11 cellular contexts compared by ENCODE assay signal in the genomic region with DNA sequence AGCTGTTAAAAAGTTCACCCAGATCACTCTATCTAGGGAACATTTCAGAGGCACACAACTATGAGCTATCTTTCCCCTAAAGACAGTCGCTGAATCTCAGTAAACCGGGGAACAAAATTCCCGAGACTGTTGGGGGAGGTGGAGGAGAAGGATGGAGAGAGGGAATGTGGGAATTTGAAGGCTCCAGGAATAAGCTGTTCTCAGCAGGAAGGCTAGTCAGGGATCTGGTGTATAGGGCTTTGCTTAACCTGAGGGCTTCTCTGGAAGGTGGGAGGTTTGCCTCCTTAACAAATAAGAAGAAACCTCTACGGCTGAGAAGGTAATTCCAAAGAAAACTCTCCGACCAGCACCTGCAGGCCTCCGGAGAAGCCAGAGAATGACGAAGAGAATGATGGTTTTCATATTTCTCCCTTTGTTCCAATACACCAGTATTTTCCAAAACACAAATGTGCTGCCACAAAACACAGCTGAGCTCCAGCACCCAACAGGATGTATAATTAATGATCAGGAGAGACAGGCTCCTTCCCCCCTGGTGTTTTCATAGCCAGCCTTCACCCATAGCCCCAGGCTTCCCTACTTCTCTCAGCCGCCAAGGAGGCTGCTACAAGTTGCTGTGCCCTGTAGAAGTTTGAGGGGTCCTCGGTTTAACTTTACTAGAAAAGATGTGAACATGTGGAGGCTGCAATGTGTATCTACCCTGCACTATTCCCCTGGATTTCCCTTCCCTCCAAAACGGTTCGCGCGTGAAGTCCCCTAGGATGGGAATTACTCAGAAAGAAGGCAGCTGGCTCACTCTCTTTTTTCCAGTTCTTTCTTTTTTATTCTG. TPM values are rescaled to one million over a fixed set of nuclear protein-coding genes. Genes with fewer than 3 reads are reported as not detected.
DNase-seq lines count a peak whose midpoint lies in the region; ATAC-seq and TF ChIP-seq lines count a peak whose summit lies in the region.
"Had no signal": no experiment of that assay in that cellular context is flagged by ENCODE, and none has a peak within 500 bp of the region (broad histone marks: within the 10 kb centered on the region; RNA-seq: fewer than 3 reads in every experiment).

No MANE protein-coding gene starts in this region.

- peak overlapping the region; percentile 59 for H3K9ac ChIP-seq in PC-3 (ENCODE audit: low read length)
- no peak overlapping the region for H3K9ac ChIP-seq in fibroblast of lung (ENCODE audit: insufficient read depth, low read length)

- TF ChIP-seq CTCF in PC-3 (conservative IDR thresholded peaks at IDR 0.05; ENCODE audit: low read depth, low read length), result no peak
- no peak for TF ChIP-seq CTCF in fibroblast of lung (conservative IDR thresholded peaks at IDR 0.05 in 1 of 2, IDR thresholded peaks at IDR 0.05 in 1 of 2; ENCODE audit: low read depth in 1 of 2, low read length in 2 of 2)
- TF ChIP-seq CTCF in retinal pigment epithelial cell (conservative IDR thresholded peaks at IDR 0.05; ENCODE audit: low read depth, low read length), result no peak

- DNase-seq in EH (ENCODE audit: low read depth), result peak; percentile 47
- peak; percentile 70 for DNase-seq in PC-3
- DNase-seq in fibroblast of lung (ENCODE audit: low read depth in 2 of 2), result no peak
- DNase-seq in retinal pigment epithelial cell (ENCODE audit: low read depth), result no peak
- no peak for DNase-seq in activated CD4-positive, CD25-positive, alpha-beta regulatory T cell treated with anti-CD3 and anti-CD28 coated beads, Interleukin-2, amount 50 U/mL, for 72 hours
- DNase-seq: activated gamma-delta T cell, NCI-H2171 treated with DMSO at 0.1 percent for 48 hours had no signal

- H3K4me2 ChIP-seq in PC-3 (ENCODE audit: low read length) (peak overlapping the region; percentile 86), fibroblast of lung (ENCODE audit: extremely low read depth, insufficient read depth, low read length) (peak overlapping the region; percentile 91)

- H3K79me2 ChIP-seq in PC-3 (ENCODE audit: low read length) (peaks cover 81% of the 10 kb centered on the region), fibroblast of lung (ENCODE audit: control insufficient read depth, insufficient read depth, low read length) (peaks cover 51% of the 10 kb centered on the region)

- H3K9me3 ChIP-seq in PC-3 (ENCODE audit: low read length) (no peaks in the 10 kb centered on the region), fibroblast of lung (ENCODE audit: control insufficient read depth, insufficient read depth, low read depth, low read length) (no peaks in the 10 kb centered on the region)

- H3F3A ChIP-seq in PC-3 (ENCODE audit: low read length, unreplicated experiment), result no peaks in the 10 kb centered on the region

- H3K4me3 ChIP-seq in PC-3 (ENCODE audit: low read length), result peak overlapping the region; percentile 75
- peak overlapping the region; percentile 76 to 89 (median 85) for H3K4me3 ChIP-seq in fibroblast of lung (replicated peaks in 1 of 4; ENCODE audit: control extremely low read depth in 1 of 4, insufficient read depth in 1 of 4, low read depth in 3 of 4, low read length in 4 of 4)
- peak overlapping the region; percentile 76 for H3K4me3 ChIP-seq in retinal pigment epithelial cell (ENCODE audit: low read length)

- intact Hi-C loops in PC-3 (cut with micrococcal nuclease), result loop anchor here (2.0 kb wide), 1 partner anchor 53 kb away; no protein-coding TSS in a partner anchor

- no TSS peak for BruUV-seq in PC-3 (replicated peaks; lab: Mats Ljungman, UMichigan)

- no peak overlapping the region for H3K4me3 Mint-ChIP-seq in activated T-helper 17 cell treated with anti-CD3 and anti-CD28 coated beads, Interleukin-2, amount 50 U/mL, for 72 hours
- H3K4me3 Mint-ChIP-seq: T-helper 1 cell treated with Interleukin-12 subunit alpha and Interleukin-12 subunit beta and Interleukin-4 antibody, amounts not matched to agents 30 μg/mL and 1 μg/mL, for 36 hours had no signal

- CTCF ChIA-PET in PC-3 (lab: Charles Lee), result interaction anchor here (0.7 to 1.5 kb wide), 3 partner anchors 364 to 470 kb away, joined by 3 to 11 read pairs (median 5); no protein-coding TSS in a partner anchor

- no peaks in the 10 kb centered on the region for H3K9me3 Mint-ChIP-seq in activated T-helper 17 cell treated with anti-CD3 and anti-CD28 coated beads, Interleukin-2, amount 50 U/mL, for 72 hours
- H3K9me3 Mint-ChIP-seq: T-helper 1 cell treated with Interleukin-12 subunit alpha and Interleukin-12 subunit beta and Interleukin-4 antibody, amounts not matched to agents 30 μg/mL and 1 μg/mL, for 36 hours had no signal

- peaks cover 62% of the 10 kb centered on the region for H3K4me1 ChIP-seq in PC-3 (ENCODE audit: insufficient read depth, low read length)
- peaks cover 4% of the 10 kb centered on the region for H3K4me1 ChIP-seq in fibroblast of lung (ENCODE audit: control insufficient read depth, extremely low read depth, insufficient read depth, low read length)

- H3K27me3 ChIP-seq in PC-3 (ENCODE audit: low read length), result no peaks in the 10 kb centered on the region
- H3K27me3 ChIP-seq in fibroblast of lung (ENCODE audit: control insufficient read depth, insufficient read depth, low read length), result no peaks in the 10 kb centered on the region

- H3K36me3 ChIP-seq in PC-3 (ENCODE audit: low read depth, low read length), result peaks cover 15% of the 10 kb centered on the region
- H3K36me3 ChIP-seq in fibroblast of lung (ENCODE audit: control insufficient read depth, insufficient read depth, low read length), result no peaks in the 10 kb centered on the region

- H3K36me3 Mint-ChIP-seq in activated T-helper 17 cell treated with anti-CD3 and anti-CD28 coated beads, Interleukin-2, amount 50 U/mL, for 72 hours (ENCODE audit: low read depth), result no peaks in the 10 kb centered on the region

- no peaks in the 10 kb centered on the region for H3K9me2 ChIP-seq in PC-3 (replicated peaks; ENCODE audit: low read length)

- 0 out of 2 replicates have a peak overlapping the region, but pooled peaks have one; percentile 0 for H3K27ac ChIP-seq in PC-3 (ENCODE audit: low read length)
- no peak overlapping the region for H3K27ac ChIP-seq in fibroblast of lung (ENCODE audit: insufficient read depth, low read length)

- peaks cover 56% of the 10 kb centered on the region for H3K27me3 Mint-ChIP-seq in activated T-helper 17 cell treated with anti-CD3 and anti-CD28 coated beads, Interleukin-2, amount 50 U/mL, for 72 hours

- no peaks in the 10 kb centered on the region for H4K20me1 ChIP-seq in PC-3 (ENCODE audit: low read length)
- no peaks in the 10 kb centered on the region for H4K20me1 ChIP-seq in fibroblast of lung (ENCODE audit: control insufficient read depth, extremely low read depth, insufficient read depth, low read length)

- no peaks in the 10 kb centered on the region for H3K4me1 Mint-ChIP-seq in activated T-helper 17 cell treated with anti-CD3 and anti-CD28 coated beads, Interleukin-2, amount 50 U/mL, for 72 hours

- H3K27ac Mint-ChIP-seq in activated T-helper 17 cell treated with anti-CD3 and anti-CD28 coated beads, Interleukin-2, amount 50 U/mL, for 72 hours, result no peak overlapping the region
- H3K27ac Mint-ChIP-seq: T-helper 1 cell treated with Interleukin-12 subunit alpha and Interleukin-12 subunit beta and Interleukin-4 antibody, amounts not matched to agents 30 μg/mL and 1 μg/mL, for 36 hours had no signal

- POLR2A ChIA-PET in PC-3 (lab: Charles Lee; ENCODE audit: unreplicated experiment), result interaction anchor here (0.5 to 0.6 kb wide), 2 partner anchors 383 to 997 kb away, joined by 3 to 4 read pairs; no protein-coding TSS in a partner anchor

- ATAC-seq in PC-3 (peak; percentile 25), GM18868 (IDR thresholded peaks at IDR 0.05; ENCODE audit: unreplicated experiment) (no peak), GM18502 (IDR thresholded peaks at IDR 0.05; ENCODE audit: poor library complexity, unreplicated experiment) (no peak)
- no peak for ATAC-seq in activated T-helper 17 cell treated with anti-CD3 and anti-CD28 coated beads, Interleukin-2, amount 50 U/mL, for 72 hours (replicated peaks)

- H2AFZ ChIP-seq in PC-3 (ENCODE audit: low read length) (no peak overlapping the region), fibroblast of lung (ENCODE audit: low read length) (no peak overlapping the region)

RNA-seq across cellular contexts. Expression of a gene that starts 2.0 kb away (rescaled TPM):
- 143 and 193 TPM in 2 replicates for total RNA-seq in PC-3 (2014; rRNA removed)
- 103 and 138 TPM in 2 replicates for total RNA-seq in fibroblast of lung
- polyA plus RNA-seq in fibroblast of lung, result 31.0 and 70.0 TPM in 2 replicates
- 23.3 and 68.0 TPM in 2 replicates for polyA plus RNA-seq in fibroblast of lung (2012)
- 53.2 and 116 TPM in 2 replicates for polyA minus RNA-seq in fibroblast of lung (ENCODE audit: low replicate concordance)
- total RNA-seq in activated T-helper 17 cell treated with anti-CD3 and anti-CD28 coated beads, Interleukin-2, amount 50 U/mL, for 72 hours, result under 1 TPM; 0.48 to 0.56 TPM

Comparison
In these comparisons a context has a peak if more than half of its experiments do, and no peak if none do; other contexts are left out.
1. DNase-seq: peak in EH (single experiment) and PC-3 (single experiment); none in fibroblast of lung (0 of 2), retinal pigment epithelial cell (single experiment) and activated CD4-positive, CD25-positive, alpha-beta regulatory T cell treated with anti-CD3 and anti-CD28 coated beads, Interleukin-2, amount 50 U/mL, for 72 hours (single experiment).
2. RNA of a gene that starts 2.0 kb away (total RNA-seq): 143 to 193 TPM in PC-3 and 103 to 138 TPM in fibroblast of lung; 0.48 to 0.56 TPM in activated T-helper 17 cell treated with anti-CD3 and anti-CD28 coated beads, Interleukin-2, amount 50 U/mL, for 72 hours; every median in the first group is over 10 times any median in the second.
3. Peak in every context shown above with its lines, with median percentiles within 50 percentile points of each other: H3K4me3 ChIP-seq.